Comparison of ENCODE assay signal across 8 cellular contexts in the genomic region with DNA sequence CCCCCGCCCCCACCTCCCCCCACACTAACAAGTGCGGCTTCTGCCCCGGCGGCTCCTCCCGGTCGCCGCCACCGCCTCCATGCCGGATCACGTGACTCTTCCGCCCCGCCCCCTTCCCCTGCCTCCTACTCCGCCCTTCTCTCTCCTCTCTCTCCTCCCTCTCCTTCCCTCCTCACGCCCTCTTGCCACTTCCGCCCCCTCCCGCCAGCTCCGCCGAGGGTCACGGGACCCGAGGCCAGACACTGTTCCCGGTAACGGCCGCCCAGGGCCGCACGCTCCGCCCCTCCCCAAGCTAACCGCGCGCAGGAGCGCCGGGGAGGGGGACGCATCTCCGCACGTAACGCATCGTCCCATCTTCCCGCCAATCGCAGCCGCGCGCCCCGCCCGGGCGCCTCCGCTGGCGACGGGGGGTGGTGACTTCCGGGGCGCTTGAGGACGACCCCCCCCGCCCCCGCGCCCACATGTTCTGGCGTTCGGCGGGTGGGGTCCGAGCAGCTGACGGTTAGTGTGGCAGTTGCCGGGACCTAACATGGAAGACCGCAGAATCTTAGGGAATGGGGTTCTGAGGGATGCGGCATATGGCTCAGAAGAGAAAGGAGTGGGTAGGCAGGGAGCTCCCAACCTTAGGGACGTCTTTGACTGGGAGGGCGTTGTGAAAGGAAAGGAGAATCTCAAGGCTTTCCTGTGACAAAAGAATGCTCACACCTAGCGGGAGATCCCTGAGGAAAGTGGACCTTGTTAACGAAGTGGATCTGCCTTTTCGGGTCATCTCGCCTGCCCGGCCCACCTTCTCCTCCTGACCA. TPM values are rescaled to one million over a fixed set of nuclear protein-coding genes. Genes with fewer than 3 reads are reported as not detected.
A peak's percentile ranks its signal among the peaks of the same experiment; 100 is the strongest.
DNase-seq lines count a peak whose midpoint lies in the region; ATAC-seq and TF ChIP-seq lines count a peak whose summit lies in the region.

A gene with protein sequence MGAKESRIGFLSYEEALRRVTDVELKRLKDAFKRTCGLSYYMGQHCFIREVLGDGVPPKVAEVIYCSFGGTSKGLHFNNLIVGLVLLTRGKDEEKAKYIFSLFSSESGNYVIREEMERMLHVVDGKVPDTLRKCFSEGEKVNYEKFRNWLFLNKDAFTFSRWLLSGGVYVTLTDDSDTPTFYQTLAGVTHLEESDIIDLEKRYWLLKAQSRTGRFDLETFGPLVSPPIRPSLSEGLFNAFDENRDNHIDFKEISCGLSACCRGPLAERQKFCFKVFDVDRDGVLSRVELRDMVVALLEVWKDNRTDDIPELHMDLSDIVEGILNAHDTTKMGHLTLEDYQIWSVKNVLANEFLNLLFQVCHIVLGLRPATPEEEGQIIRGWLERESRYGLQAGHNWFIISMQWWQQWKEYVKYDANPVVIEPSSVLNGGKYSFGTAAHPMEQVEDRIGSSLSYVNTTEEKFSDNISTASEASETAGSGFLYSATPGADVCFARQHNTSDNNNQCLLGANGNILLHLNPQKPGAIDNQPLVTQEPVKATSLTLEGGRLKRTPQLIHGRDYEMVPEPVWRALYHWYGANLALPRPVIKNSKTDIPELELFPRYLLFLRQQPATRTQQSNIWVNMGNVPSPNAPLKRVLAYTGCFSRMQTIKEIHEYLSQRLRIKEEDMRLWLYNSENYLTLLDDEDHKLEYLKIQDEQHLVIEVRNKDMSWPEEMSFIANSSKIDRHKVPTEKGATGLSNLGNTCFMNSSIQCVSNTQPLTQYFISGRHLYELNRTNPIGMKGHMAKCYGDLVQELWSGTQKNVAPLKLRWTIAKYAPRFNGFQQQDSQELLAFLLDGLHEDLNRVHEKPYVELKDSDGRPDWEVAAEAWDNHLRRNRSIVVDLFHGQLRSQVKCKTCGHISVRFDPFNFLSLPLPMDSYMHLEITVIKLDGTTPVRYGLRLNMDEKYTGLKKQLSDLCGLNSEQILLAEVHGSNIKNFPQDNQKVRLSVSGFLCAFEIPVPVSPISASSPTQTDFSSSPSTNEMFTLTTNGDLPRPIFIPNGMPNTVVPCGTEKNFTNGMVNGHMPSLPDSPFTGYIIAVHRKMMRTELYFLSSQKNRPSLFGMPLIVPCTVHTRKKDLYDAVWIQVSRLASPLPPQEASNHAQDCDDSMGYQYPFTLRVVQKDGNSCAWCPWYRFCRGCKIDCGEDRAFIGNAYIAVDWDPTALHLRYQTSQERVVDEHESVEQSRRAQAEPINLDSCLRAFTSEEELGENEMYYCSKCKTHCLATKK (N-terminal part only) (minus strand): TSS at position 92 of the 803 bp plus-strand sequence. CDS start 194 bp downstream, outside the sequence.

- H3K4me3 ChIP-seq in GM12875 (ENCODE audit: low read depth, low read length) = peak within 1 kb of the TSS; percentile 69

- intact Hi-C loops in left cardiac atrium (cut with DNase I) = no loop called here

- ATAC-seq in HG02798 (IDR thresholded peaks at IDR 0.05; ENCODE audit: poor library complexity, unreplicated experiment) = peak; percentile 94
- ATAC-seq in left cardiac atrium = peak; percentile 96 to 97

- H3K9me3 Mint-ChIP-seq in progenitor cell of endocrine pancreas (ENCODE audit: low read depth) = no peaks in the 10 kb centered on the region

- H3K27ac Mint-ChIP-seq in progenitor cell of endocrine pancreas = peak within 1 kb of the TSS; percentile 96

- H3K36me3 Mint-ChIP-seq in progenitor cell of endocrine pancreas (ENCODE audit: insufficient read depth) = no peaks in the 10 kb centered on the region

- H3K4me3 Mint-ChIP-seq in progenitor cell of endocrine pancreas (ENCODE audit: low read depth) = peak within 1 kb of the TSS; percentile 95

- TF ChIP-seq CTCF in GM12875 (IDR thresholded peaks at IDR 0.05; ENCODE audit: borderline replicate concordance, insufficient read depth, low read depth, low read length) (peak; percentile 49), progenitor cell of endocrine pancreas (IDR thresholded peaks at IDR 0.05; ENCODE audit: unreplicated experiment) (peak; percentile 48)

- peaks cover 28% of the 10 kb centered on the region for H3K4me1 Mint-ChIP-seq in progenitor cell of endocrine pancreas (ENCODE audit: low read depth)

- H3K27me3 Mint-ChIP-seq in progenitor cell of endocrine pancreas = no peaks in the 10 kb centered on the region

- DNase-seq in NCI-H1436 treated with DMSO at 0.1 percent for 48 hours (lab: John Stamatoyannopoulos, UW) (peak; percentile 87), T-helper 1 cell (peak; percentile 93 to 100 (median 97)), amniotic epithelial cell (ENCODE audit: low read depth) (peak; percentile 98), left cardiac atrium (peak; percentile 99), progenitor cell of endocrine pancreas (ENCODE audit: low spot score, unreplicated experiment) (peak; percentile 94), ureter (ENCODE audit: low spot score) (peak; percentile 99)

RNA-seq across cellular contexts. Expression of the gene that starts here (rescaled TPM):
- total RNA-seq in left cardiac atrium (10 to 100 TPM; 28.4 to 44.0 TPM), progenitor cell of endocrine pancreas (42.7 and 42.8 TPM in 2 replicates), ureter (38.8 TPM)

Comparison
In these comparisons a context has a peak if more than half of its experiments do, and no peak if none do; other contexts are left out.
1. Peak in every context shown above with its lines: DNase-seq, ATAC-seq and H3K4me3 ChIP-seq.